17 cellular contexts compared by ENCODE assay signal in genomic region chr11:11500744-11501487, GRCh38.
"Had no signal": no experiment of that assay in that cellular context is flagged by ENCODE, and none has a peak within 500 bp of the region (broad histone marks: within the 10 kb centered on the region; RNA-seq: fewer than 3 reads in every experiment).

No MANE protein-coding gene starts in this region.

- H3K27ac ChIP-seq: upper lobe of right lung had no signal

- H3K27me3 ChIP-seq: esophagus muscularis mucosa, hepatocyte, upper lobe of right lung had no signal

- H3K9me3 ChIP-seq: esophagus muscularis mucosa, upper lobe of right lung had no signal

- H3K36me3 ChIP-seq: esophagus muscularis mucosa, upper lobe of right lung had no signal

- DNase-seq: activated CD4-positive, alpha-beta T cell treated with anti-CD3 and anti-CD28 coated beads, Interleukin-2, amount 50 U/mL, for 48 hours; activated CD8-positive, alpha-beta memory T cell treated with anti-CD3 and anti-CD28 coated beads, Interleukin-2, amount 10 ng/mL, durations not matched to agents 7 days and 5 days; activated naive CD4-positive, alpha-beta T cell treated with anti-CD3 and anti-CD28 coated beads, Interleukin-2, amount 10 ng/mL, durations not matched to agents 7 days and 5 days; activated T-cell treated with anti-CD3 and anti-CD28 coated beads, Interleukin-2, amount 50 U/mL, for 1 hour; kidney glomerular epithelial cell; mesendoderm; natural killer cell; occipital lobe; right cardiac atrium; small intestine; stimulated activated CD4-positive, alpha-beta T cell treated with anti-CD3 and anti-CD28 coated beads, Interleukin-4, amount 100 ng/mL, for 4 hours; stimulated activated CD8-positive, alpha-beta memory T cell treated with anti-CD3 and anti-CD28 coated beads, Interleukin-4, amount 100 ng/mL, for 48 hours; stimulated activated naive CD4-positive, alpha-beta T cell treated with Interleukin-2 at 50 U/mL for 16 hours; substantia nigra; upper lobe of right lung had no signal

- H3K4me3 ChIP-seq: esophagus muscularis mucosa, hepatocyte, upper lobe of right lung had no signal
